26 cellular contexts compared by ENCODE assay signal in genomic region chr6:31321820-31322219, GRCh38.
"Had no signal": no experiment of that assay in that cellular context is flagged by ENCODE, and none has a peak within 500 bp of the region (broad histone marks: within the 10 kb centered on the region; RNA-seq: fewer than 3 reads in every experiment).

No MANE protein-coding gene starts in this region.

- DNase-seq: activated CD4-positive, alpha-beta T cell treated with anti-CD3 and anti-CD28 coated beads for 48 hours; activated CD8-positive, alpha-beta memory T cell treated with anti-CD3 and anti-CD28 coated beads, Interleukin-2, amount 50 U/mL, for 48 hours; activated gamma-delta T cell treated with Interleukin-2 at 50 U/mL for 16 hours; activated naive CD8-positive, alpha-beta T cell treated with anti-CD3 and anti-CD28 coated beads, Interleukin-2, amount 50 U/mL, for 24 hours; cerebellar nuclear complex; effector memory CD4-positive, alpha-beta T cell; heart right ventricle; islet precursor cell; left ventricle myocardium inferior; occipital lobe; T-helper 1 cell; trophoblast cell had no signal

- H3K27ac ChIP-seq: ascending aorta, breast epithelium, epithelial cell of prostate, gastroesophageal sphincter, heart right ventricle, left ventricle myocardium inferior, right atrium auricular region, suprapubic skin, VCaP had no signal

- H3K4me1 Mint-ChIP-seq: activated naive CD8-positive, alpha-beta T cell treated with anti-CD3 and anti-CD28 coated beads, Interleukin-2, amount 50 U/mL, for 24 hours; memory B cell had no signal

- H3K9me3 ChIP-seq: ascending aorta, breast epithelium, gastroesophageal sphincter, left ventricle myocardium inferior, right atrium auricular region, suprapubic skin had no signal

- H3K4me3 Mint-ChIP-seq: activated naive CD8-positive, alpha-beta T cell treated with anti-CD3 and anti-CD28 coated beads, Interleukin-2, amount 50 U/mL, for 24 hours; dendritic cell treated with granulocyte-macrophage colony-stimulating factor and Interleukin-4, amounts not matched to agents 40 ng/mL and 50 ng/mL, for 4 days; memory B cell; natural killer cell treated with Interleukin-12 subunit alpha and Interleukin-12 subunit beta and Interleukin-15 and Interleukin-18, amount 100 ng/mL, for 72 hours; stimulated activated naive CD8-positive, alpha-beta T cell treated with anti-CD3 and anti-CD28 coated beads, Interleukin-15, Interleukin-2, amounts not matched to agents 100 ng/mL and 50 ng/mL, for 24 hours had no signal

- H3K27me3 ChIP-seq: ascending aorta, breast epithelium, gastroesophageal sphincter, right atrium auricular region, suprapubic skin had no signal

- H3K27ac Mint-ChIP-seq: activated naive CD8-positive, alpha-beta T cell treated with anti-CD3 and anti-CD28 coated beads, Interleukin-2, amount 50 U/mL, for 24 hours; dendritic cell treated with granulocyte-macrophage colony-stimulating factor and Interleukin-4, amounts not matched to agents 40 ng/mL and 50 ng/mL, for 4 days; memory B cell; natural killer cell treated with Interleukin-12 subunit alpha and Interleukin-12 subunit beta and Interleukin-15 and Interleukin-18, amount 100 ng/mL, for 72 hours; progenitor cell of endocrine pancreas; stimulated activated naive CD8-positive, alpha-beta T cell treated with anti-CD3 and anti-CD28 coated beads, Interleukin-15, Interleukin-2, amounts not matched to agents 100 ng/mL and 50 ng/mL, for 24 hours had no signal

- H3K4me1 ChIP-seq: ascending aorta, breast epithelium, gastroesophageal sphincter, heart right ventricle, left ventricle myocardium inferior, right atrium auricular region, suprapubic skin had no signal

- H3K36me3 ChIP-seq: ascending aorta, breast epithelium, gastroesophageal sphincter, heart right ventricle, left ventricle myocardium inferior, right atrium auricular region, suprapubic skin had no signal

- H3K4me3 ChIP-seq: ascending aorta, breast epithelium, gastroesophageal sphincter, heart right ventricle, left ventricle myocardium inferior, right atrium auricular region, smooth muscle cell, suprapubic skin had no signal

- ATAC-seq: activated naive CD8-positive, alpha-beta T cell treated with anti-CD3 and anti-CD28 coated beads, Interleukin-2, amount 50 U/mL, for 24 hours; gastroesophageal sphincter; heart right ventricle; natural killer cell treated with Interleukin-12 subunit alpha and Interleukin-12 subunit beta and Interleukin-15 and Interleukin-18, amount 100 ng/mL, for 72 hours; SK-N-SH treated with all-trans-retinoic acid at 6 μM for 48 hours had no signal

- H3K9me3 Mint-ChIP-seq: activated naive CD8-positive, alpha-beta T cell treated with anti-CD3 and anti-CD28 coated beads, Interleukin-2, amount 50 U/mL, for 24 hours; natural killer cell treated with Interleukin-12 subunit alpha and Interleukin-12 subunit beta and Interleukin-15 and Interleukin-18, amount 100 ng/mL, for 72 hours had no signal
